ENCODE assay signal across 20 cellular contexts in genomic region chr17:48679385-48680096, GRCh38. TPM values are rescaled to one million over a fixed set of nuclear protein-coding genes. Genes with fewer than 3 reads are reported as not detected.
"Had no signal": no experiment of that assay in that cellular context is flagged by ENCODE, and none has a peak within 500 bp of the region (broad histone marks: within the 10 kb centered on the region; RNA-seq: fewer than 3 reads in every experiment).

No MANE protein-coding gene starts in this region.

- DNase-seq: activated CD4-positive, alpha-beta T cell treated with anti-CD3 and anti-CD28 coated beads, Interleukin-2, amount 50 U/mL, for 1 hour; activated CD4-positive, CD25-positive, alpha-beta regulatory T cell treated with anti-CD3 and anti-CD28 coated beads, Interleukin-2, amount 50 U/mL, for 72 hours; activated effector memory CD4-positive, alpha-beta T cell treated with anti-CD3 and anti-CD28 coated beads, Interleukin-2, amount 50 U/mL, for 16 hours; activated naive CD4-positive, alpha-beta T cell treated with anti-CD3 and anti-CD28 coated beads, Interleukin-2, amount 50 U/mL, for 16 hours; activated T-cell treated with anti-CD3 and anti-CD28 coated beads, Interleukin-2, amount 50 U/mL, for 72 hours; aorta; brain microvascular endothelial cell; colonic mucosa; heart right ventricle; left ventricle myocardium superior; stimulated activated naive CD8-positive, alpha-beta T cell treated with anti-CD3 and anti-CD28 coated beads, Interleukin-15, Interleukin-2, amounts not matched to agents 100 U/mL and 50 U/mL, for 24 hours; tibial artery had no signal

- H3K4me3 ChIP-seq: colonic mucosa, gastroesophageal sphincter, heart right ventricle, right atrium auricular region, skin epidermis, tibial artery had no signal

- ATAC-seq: gastroesophageal sphincter; left ventricle myocardium superior; stimulated activated naive CD8-positive, alpha-beta T cell treated with anti-CD3 and anti-CD28 coated beads, Interleukin-15, Interleukin-2, amounts not matched to agents 100 U/mL and 50 U/mL, for 24 hours had no signal

RNA-seq across cellular contexts. Expression of gene PRAC1, which starts 42.8 kb away (rescaled TPM):
- total RNA-seq: activated T-cell treated with anti-CD3 and anti-CD28 coated beads, Interleukin-2, amount 50 U/mL, for 72 hours; aorta; epithelial cell of proximal tubule; fibroblast of lung; gastroesophageal sphincter; heart right ventricle; left ventricle myocardium superior; mononuclear cell; omental fat pad; progenitor cell of endocrine pancreas; right atrium auricular region had no signal

RNA-seq across cellular contexts. Expression of gene PRAC2, which starts 43.4 kb away (rescaled TPM):
- total RNA-seq: activated T-cell treated with anti-CD3 and anti-CD28 coated beads, Interleukin-2, amount 50 U/mL, for 72 hours; aorta; epithelial cell of proximal tubule; fibroblast of lung; gastroesophageal sphincter; heart right ventricle; left ventricle myocardium superior; mononuclear cell; omental fat pad; progenitor cell of endocrine pancreas; right atrium auricular region had no signal

RNA-seq across cellular contexts. Expression of gene HOXB13, which starts 49.0 kb away (rescaled TPM):
- total RNA-seq: activated T-cell treated with anti-CD3 and anti-CD28 coated beads, Interleukin-2, amount 50 U/mL, for 72 hours; aorta; epithelial cell of proximal tubule; fibroblast of lung; gastroesophageal sphincter; heart right ventricle; left ventricle myocardium superior; mononuclear cell; omental fat pad; progenitor cell of endocrine pancreas; right atrium auricular region had no signal

RNA-seq across cellular contexts. Expression of gene HOXB9, which starts 53.4 kb away (rescaled TPM):
- total RNA-seq: fibroblast of lung, gastroesophageal sphincter, heart right ventricle, left ventricle myocardium superior, mononuclear cell, progenitor cell of endocrine pancreas, right atrium auricular region had no signal
